Comparison of ENCODE assay signal across 8 cellular contexts in genomic region chr1:78145105-78145580, GRCh38.
DNase-seq lines count a peak whose midpoint lies in the region; ATAC-seq and TF ChIP-seq lines count a peak whose summit lies in the region.

No MANE protein-coding gene starts in this region.

- no peak overlapping the region for H3K27ac ChIP-seq in SU-DHL-6 (ENCODE audit: low read depth, low read length)
- H3K27ac ChIP-seq in lower lobe of right lung: no peak overlapping the region
- no peak overlapping the region for H3K27ac ChIP-seq in suprapubic skin

- H3K4me3 ChIP-seq in SU-DHL-6 (ENCODE audit: insufficient read depth, low read length, poor library complexity, severe bottlenecking) (no peak overlapping the region), lower lobe of right lung (no peak overlapping the region), suprapubic skin (no peak overlapping the region)

- WGBS in suprapubic skin: 10% methylated on average over 2 of the region's 2 CpGs

- no peaks in the 10 kb centered on the region for H3K9me3 ChIP-seq in SU-DHL-6 (ENCODE audit: insufficient read depth, low read length)
- H3K9me3 ChIP-seq in lower lobe of right lung: no peaks in the 10 kb centered on the region
- no peaks in the 10 kb centered on the region for H3K9me3 ChIP-seq in suprapubic skin

- TF ChIP-seq EP300 in suprapubic skin (IDR thresholded peaks at IDR 0.05): no peak

- intact Hi-C loops in lower lobe of right lung (cut with DNase I): no loop called here

- H3K9me2 ChIP-seq in SU-DHL-6 (replicated peaks; ENCODE audit: insufficient read depth, low read length): no peaks in the 10 kb centered on the region

- H3K9ac ChIP-seq in SU-DHL-6 (ENCODE audit: low read length): no peak overlapping the region

- H3K4me1 ChIP-seq in lower lobe of right lung: peaks cover 3% of the 10 kb centered on the region
- no peaks in the 10 kb centered on the region for H3K4me1 ChIP-seq in suprapubic skin

- ATAC-seq in GM18499 (IDR thresholded peaks at IDR 0.05; ENCODE audit: insufficient read depth, unreplicated experiment): peak; percentile 66
- ATAC-seq in HG02759 (IDR thresholded peaks at IDR 0.05; ENCODE audit: unreplicated experiment): peak; percentile 77
- peak; percentile 88 for ATAC-seq in lower lobe of right lung

- no peak overlapping the region for H2AFZ ChIP-seq in SU-DHL-6 (ENCODE audit: low read depth, low read length, severe bottlenecking)

- no peaks in the 10 kb centered on the region for H3K36me3 ChIP-seq in SU-DHL-6 (ENCODE audit: low read length)
- H3K36me3 ChIP-seq in lower lobe of right lung: no peaks in the 10 kb centered on the region
- no peaks in the 10 kb centered on the region for H3K36me3 ChIP-seq in suprapubic skin

- no peaks in the 10 kb centered on the region for H3K79me2 ChIP-seq in SU-DHL-6 (ENCODE audit: insufficient read depth, low read length)

- no peaks in the 10 kb centered on the region for H4K20me1 ChIP-seq in SU-DHL-6 (ENCODE audit: low read depth, low read length)

- H3K27me3 ChIP-seq in SU-DHL-6 (ENCODE audit: low read length): no peaks in the 10 kb centered on the region
- no peaks in the 10 kb centered on the region for H3K27me3 ChIP-seq in lower lobe of right lung (ENCODE audit: low read depth)
- no peaks in the 10 kb centered on the region for H3K27me3 ChIP-seq in suprapubic skin

- H3K4me2 ChIP-seq in SU-DHL-6 (ENCODE audit: low read depth, low read length, poor library complexity, severe bottlenecking): no peak overlapping the region

- peak; percentile 80 for TF ChIP-seq CTCF in SU-DHL-6 (IDR thresholded peaks at IDR 0.05; ENCODE audit: insufficient read depth, low read length, poor library complexity, severe bottlenecking)
- TF ChIP-seq CTCF in lower lobe of right lung (IDR thresholded peaks at IDR 0.05): peak; percentile 77
- TF ChIP-seq CTCF in suprapubic skin (IDR thresholded peaks at IDR 0.05): peak; percentile 71 to 85

- no peaks in the 10 kb centered on the region for H3F3A ChIP-seq in SU-DHL-6 (ENCODE audit: insufficient read depth)

- no peak for TF ChIP-seq POLR2A in suprapubic skin (IDR thresholded peaks at IDR 0.05)

- DNase-seq in AML-193 (lab: John Stamatoyannopoulos, UW) (peak; percentile 65 to 70), MV-4-11 (lab: John Stamatoyannopoulos, UW) (peak; percentile 48), dermis microvascular lymphatic vessel endothelial cell (ENCODE audit: low read depth in 2 of 2) (peak; percentile 49 to 69), lower lobe of right lung (peak; percentile 47), suprapubic skin (ENCODE audit: low spot score in 2 of 2) (no peak)

Comparison
In these comparisons a context has a peak if more than half of its experiments do, and no peak if none do; other contexts are left out.
1. DNase-seq: peak in AML-193 (2 of 2), MV-4-11 (single experiment), dermis microvascular lymphatic vessel endothelial cell (2 of 2) and lower lobe of right lung (single experiment); none in suprapubic skin (0 of 2).
2. Peak in every context shown above with its lines, with median percentiles within 50 percentile points of each other: ATAC-seq and CTCF ChIP-seq.